Comparison of ENCODE assay signal across 24 cellular contexts in the genomic region with DNA sequence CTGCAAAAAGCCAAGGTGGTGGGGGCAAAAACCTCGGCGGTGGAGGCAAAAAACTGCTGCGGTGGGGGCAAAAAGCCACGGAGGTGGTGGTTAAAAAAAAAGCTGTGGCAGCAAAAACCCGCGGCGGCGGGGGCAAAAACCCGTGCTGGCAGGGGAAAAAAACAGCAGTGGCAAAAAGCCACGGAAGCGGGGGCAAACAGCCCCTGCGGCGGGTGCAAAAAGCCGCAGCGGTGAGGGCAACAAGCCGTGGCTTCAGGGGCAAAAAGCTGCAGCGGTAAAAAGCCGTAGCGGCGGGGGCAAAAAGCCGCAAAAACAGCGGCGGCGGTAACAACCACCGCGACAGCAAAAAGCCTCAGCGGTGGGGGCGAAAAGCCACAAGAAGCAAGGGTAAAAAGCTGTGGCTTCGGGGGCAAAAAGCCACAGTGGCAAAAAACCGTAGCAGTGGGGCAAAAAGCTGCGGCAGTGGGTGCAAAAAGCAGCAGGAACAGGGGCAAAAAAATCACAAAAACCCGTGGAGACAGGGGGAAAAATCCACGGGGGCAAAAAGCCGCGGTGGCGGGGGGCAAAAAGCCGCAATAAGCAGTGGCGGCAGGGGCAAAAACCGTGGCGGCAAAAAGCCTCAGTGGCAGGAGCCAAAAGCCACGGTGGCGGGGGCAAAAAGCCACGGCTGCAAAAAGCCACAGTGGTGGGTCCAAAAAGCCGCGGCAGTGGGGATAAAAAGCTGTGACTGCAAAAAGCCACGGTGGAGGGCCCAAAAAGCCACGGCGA.
"Had no signal": no experiment of that assay in that cellular context is flagged by ENCODE, and none has a peak within 500 bp of the region (broad histone marks: within the 10 kb centered on the region; RNA-seq: fewer than 3 reads in every experiment).

No MANE protein-coding gene starts in this region.

- H3K27me3 ChIP-seq: cardiac muscle cell, ovary had no signal

- ATAC-seq: activated CD8-positive, alpha-beta memory T cell treated with anti-CD3 and anti-CD28 coated beads, Interleukin-2, amount 10 ng/mL, durations not matched to agents 7 days and 5 days; activated CD8-positive, alpha-beta T cell treated with anti-CD3 and anti-CD28 coated beads for 36 hours; activated naive CD8-positive, alpha-beta T cell treated with anti-CD3 and anti-CD28 coated beads, Interleukin-2, amount 50 U/mL, for 24 hours; body of pancreas; left lung; natural killer cell; right cardiac atrium had no signal

- H3K36me3 ChIP-seq: cardiac muscle cell, left lung, ovary, tibial artery, WERI-Rb-1 had no signal

- H3K27ac ChIP-seq: cardiac muscle cell, left lung, ovary, tibial artery, WERI-Rb-1 had no signal

- H3K4me3 Mint-ChIP-seq: activated CD4-positive, alpha-beta T cell treated with anti-CD3 and anti-CD28 coated beads, Interleukin-2, amount 10 ng/mL, durations not matched to agents 7 days and 5 days; activated CD8-positive, alpha-beta memory T cell treated with anti-CD3 and anti-CD28 coated beads, Interleukin-2, amount 10 ng/mL, durations not matched to agents 7 days and 5 days; activated CD8-positive, alpha-beta T cell treated with anti-CD3 and anti-CD28 coated beads for 36 hours; activated naive CD4-positive, alpha-beta T cell treated with anti-CD3 and anti-CD28 coated beads, Interleukin-2, amount 10 ng/mL, durations not matched to agents 7 days and 5 days; activated naive CD8-positive, alpha-beta T cell treated with anti-CD3 and anti-CD28 coated beads, Interleukin-2, amount 50 U/mL, for 24 hours; dendritic cell treated with granulocyte-macrophage colony-stimulating factor and Interleukin-4, amounts not matched to agents 40 ng/mL and 50 ng/mL, for 4 days; mesothelial cell of epicardium; natural killer cell; stimulated activated naive CD8-positive, alpha-beta T cell treated with anti-CD3 and anti-CD28 coated beads, Interleukin-15, Interleukin-2, amounts not matched to agents 100 ng/mL and 50 ng/mL, for 24 hours had no signal

- H3K4me1 Mint-ChIP-seq: activated CD4-positive, alpha-beta T cell treated with anti-CD3 and anti-CD28 coated beads, Interleukin-2, amount 10 ng/mL, durations not matched to agents 7 days and 5 days; activated CD8-positive, alpha-beta memory T cell treated with anti-CD3 and anti-CD28 coated beads, Interleukin-2, amount 10 ng/mL, durations not matched to agents 7 days and 5 days; activated naive CD4-positive, alpha-beta T cell treated with anti-CD3 and anti-CD28 coated beads, Interleukin-2, amount 10 ng/mL, durations not matched to agents 7 days and 5 days; activated naive CD8-positive, alpha-beta T cell treated with anti-CD3 and anti-CD28 coated beads, Interleukin-2, amount 50 U/mL, for 24 hours; mesothelial cell of epicardium; natural killer cell had no signal

- H3K9me3 ChIP-seq: body of pancreas had no signal

- H3K36me3 Mint-ChIP-seq: activated naive CD4-positive, alpha-beta T cell treated with anti-CD3 and anti-CD28 coated beads, Interleukin-2, amount 10 ng/mL, durations not matched to agents 7 days and 5 days; mesothelial cell of epicardium had no signal

- H3K4me1 ChIP-seq: body of pancreas, left lung, tibial artery had no signal

- H3K4me3 ChIP-seq: body of pancreas, cardiac muscle cell, left lung, ovary, tibial artery had no signal

- H3K27ac Mint-ChIP-seq: activated CD4-positive, alpha-beta T cell treated with anti-CD3 and anti-CD28 coated beads, Interleukin-2, amount 10 ng/mL, durations not matched to agents 7 days and 5 days; activated CD8-positive, alpha-beta T cell treated with anti-CD3 and anti-CD28 coated beads for 36 hours; activated naive CD4-positive, alpha-beta T cell treated with anti-CD3 and anti-CD28 coated beads, Interleukin-2, amount 10 ng/mL, durations not matched to agents 7 days and 5 days; activated naive CD8-positive, alpha-beta T cell treated with anti-CD3 and anti-CD28 coated beads, Interleukin-2, amount 50 U/mL, for 24 hours; dendritic cell treated with granulocyte-macrophage colony-stimulating factor and Interleukin-4, amounts not matched to agents 40 ng/mL and 50 ng/mL, for 4 days; mesothelial cell of epicardium; natural killer cell; stimulated activated naive CD8-positive, alpha-beta T cell treated with anti-CD3 and anti-CD28 coated beads, Interleukin-15, Interleukin-2, amounts not matched to agents 100 ng/mL and 50 ng/mL, for 24 hours had no signal

- DNase-seq: activated CD4-positive, alpha-beta T cell treated with anti-CD3 and anti-CD28 coated beads, Interleukin-2, amount 10 ng/mL, durations not matched to agents 7 days and 5 days; activated CD4-positive, CD25-positive, alpha-beta regulatory T cell treated with anti-CD3 and anti-CD28 coated beads, Interleukin-2, amount 50 U/mL, for 72 hours; activated CD8-positive, alpha-beta memory T cell treated with anti-CD3 and anti-CD28 coated beads, Interleukin-2, amount 10 ng/mL, durations not matched to agents 7 days and 5 days; activated CD8-positive, alpha-beta T cell treated with anti-CD3 and anti-CD28 coated beads for 36 hours; activated effector memory CD4-positive, alpha-beta T cell treated with anti-CD3 and anti-CD28 coated beads, Interleukin-2, amount 50 U/mL, for 16 hours; activated naive CD4-positive, alpha-beta T cell treated with anti-CD3 and anti-CD28 coated beads, Interleukin-2, amount 10 ng/mL, durations not matched to agents 7 days and 5 days; activated naive CD8-positive, alpha-beta T cell treated with anti-CD3 and anti-CD28 coated beads, Interleukin-2, amount 50 U/mL, for 24 hours; activated T-cell treated with anti-CD3 and anti-CD28 coated beads for 4 hours; effector CD4-positive, alpha-beta T cell; kidney glomerular epithelial cell; natural killer cell; ovary; stimulated activated CD4-positive, alpha-beta T cell treated with anti-CD3 and anti-CD28 coated beads, Interleukin-12 subunit alpha, Interleukin-12 subunit beta, amount 100 ng/mL, for 4 hours; stimulated activated CD4-positive, alpha-beta T cell treated with anti-CD3 and anti-CD28 coated beads, Interleukin-4, amount 100 ng/mL, for 4 hours; substantia nigra; WERI-Rb-1 had no signal
